25 cellular contexts compared by ENCODE assay signal in genomic region chr13:112838038-112838965, GRCh38.
DNase-seq lines count a peak whose midpoint lies in the region; ATAC-seq and TF ChIP-seq lines count a peak whose summit lies in the region.
"Had no signal": no experiment of that assay in that cellular context is flagged by ENCODE, and none has a peak within 500 bp of the region (broad histone marks: within the 10 kb centered on the region; RNA-seq: fewer than 3 reads in every experiment).

No MANE protein-coding gene starts in this region.

- peaks cover 5% of the 10 kb centered on the region; the same call in 1 of the 2 replicates for H3K36me3 ChIP-seq in BE2C
- H3K36me3 ChIP-seq in osteoblast (ENCODE audit: insufficient read depth, low read length), result no peaks in the 10 kb centered on the region
- H3K36me3 ChIP-seq in suprapubic skin, result peaks cover 54% of the 10 kb centered on the region
- H3K36me3 ChIP-seq: MG63 had no signal

- no peak for TF ChIP-seq POLR2A in suprapubic skin (IDR thresholded peaks at IDR 0.05)

- no peak overlapping the region for H3K4me2 ChIP-seq in osteoblast (ENCODE audit: insufficient read depth, low read length)
- H3K4me2 ChIP-seq: A549 had no signal

- WGBS in suprapubic skin, result 94% methylated on average over 32 of the region's 38 CpGs

- H2AFZ ChIP-seq in osteoblast (ENCODE audit: low read length), result no peak overlapping the region

- H3K79me2 ChIP-seq in osteoblast (ENCODE audit: insufficient read depth, low read length), result no peaks in the 10 kb centered on the region

- H3K27me3 ChIP-seq in BE2C, result no peaks in the 10 kb centered on the region
- H3K27me3 ChIP-seq in osteoblast (ENCODE audit: insufficient read depth, low read length), result no peaks in the 10 kb centered on the region
- no peaks in the 10 kb centered on the region for H3K27me3 ChIP-seq in suprapubic skin
- H3K27me3 ChIP-seq: MG63 had no signal

- DNase-seq in BE2C (no peak), NCI-H69 (lab: John Stamatoyannopoulos, UW) (peak; percentile 24), islet precursor cell (peak; percentile 46), osteoblast (ENCODE audit: insufficient read length, low spot score, missing footprints) (peak; percentile 81), suprapubic skin (ENCODE audit: low spot score in 2 of 2) (no peak), NCI-H510A (lab: John Stamatoyannopoulos, UW) (no peak)
- DNase-seq: DND-41, GDM1, IMR-90, Karpas-422, MG63, NCI-H1092, NCI-H146, NCI-H2081 treated with DMSO at 0.1 percent for 48 hours, NCI-H345, NCI-H526 treated with DMSO at 0.1 percent for 48 hours, OCI-M1, RPMI8226, SIG-M5 had no signal

- no peak for TF ChIP-seq EP300 in suprapubic skin (IDR thresholded peaks at IDR 0.05)

- H3K9me3 ChIP-seq in BE2C, result no peaks in the 10 kb centered on the region
- H3K9me3 ChIP-seq in osteoblast (ENCODE audit: low read depth, low read length), result no peaks in the 10 kb centered on the region
- H3K9me3 ChIP-seq in suprapubic skin, result no peaks in the 10 kb centered on the region
- H3K9me3 ChIP-seq: A549, MG63 had no signal

- no peaks in the 10 kb centered on the region for H4K20me1 ChIP-seq in osteoblast (ENCODE audit: insufficient read depth, low read length)

- no peak for TF ChIP-seq CTCF in BE2C (IDR thresholded peaks at IDR 0.05; ENCODE audit: low read depth, low read length)
- TF ChIP-seq CTCF in osteoblast (IDR thresholded peaks at IDR 0.05; ENCODE audit: extremely low read depth, low read depth, low read length), result no peak
- no peak for TF ChIP-seq CTCF in suprapubic skin (IDR thresholded peaks at IDR 0.05)

- H3K27ac ChIP-seq in osteoblast (ENCODE audit: low read depth, low read length) (no peak overlapping the region), suprapubic skin (no peak overlapping the region)
- H3K27ac ChIP-seq: A549, GM23248 had no signal

- peak overlapping the region; percentile 47 for H3K4me3 ChIP-seq in BE2C (ENCODE audit: low read depth, low read length)
- H3K4me3 ChIP-seq in osteoblast (ENCODE audit: insufficient read depth, low read length), result no peak overlapping the region
- H3K4me3 ChIP-seq in suprapubic skin, result no peak overlapping the region
- H3K4me3 ChIP-seq: A549, GM12878, GM23248, MG63 had no signal

- ATAC-seq in HG03342 (IDR thresholded peaks at IDR 0.05; ENCODE audit: unreplicated experiment), result no peak
- no peak for ATAC-seq in GM18907 (IDR thresholded peaks at IDR 0.05; ENCODE audit: unreplicated experiment)
- ATAC-seq: A549, GM12878, HCT116 had no signal

- H3K4me1 ChIP-seq in BE2C (peaks cover 15% of the 10 kb centered on the region), osteoblast (ENCODE audit: insufficient read depth, low read length) (no peaks in the 10 kb centered on the region), suprapubic skin (peaks cover 4% of the 10 kb centered on the region)
- H3K4me1 ChIP-seq: A549 had no signal

Comparison
In these comparisons a context has a peak if more than half of its experiments do, and no peak if none do; other contexts are left out.
1. DNase-seq: peak in NCI-H69 (single experiment), islet precursor cell (single experiment) and osteoblast (single experiment); none in BE2C (single experiment), suprapubic skin (0 of 2) and NCI-H510A (single experiment).